8 cellular contexts compared by ENCODE assay signal in the genomic region with DNA sequence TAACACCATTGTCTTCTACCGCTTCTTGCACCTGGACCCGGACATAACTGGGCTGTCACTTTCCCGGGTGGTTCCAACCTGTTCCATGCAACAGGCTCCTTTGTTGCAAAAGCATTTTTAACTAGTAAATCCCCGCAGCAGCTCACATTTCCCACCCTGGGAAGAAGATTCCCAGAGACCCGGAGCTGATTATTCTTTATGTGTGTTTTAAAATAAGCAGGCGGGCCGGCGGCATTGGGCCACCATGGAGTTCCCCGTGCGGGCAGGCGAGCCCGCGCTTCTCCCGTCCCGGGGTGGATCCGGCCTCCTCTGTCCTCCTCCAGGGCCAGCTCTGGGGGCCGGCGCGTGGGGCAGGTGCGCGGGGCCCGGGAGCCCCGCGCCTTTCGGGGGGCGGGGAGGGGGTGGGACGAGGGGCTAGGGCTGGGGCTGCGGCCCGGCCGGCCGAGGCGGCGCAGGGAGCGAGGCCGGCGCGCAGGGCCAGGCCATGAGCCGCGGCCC. TPM values are rescaled to one million over a fixed set of nuclear protein-coding genes. Genes with fewer than 3 reads are reported as not detected.
DNase-seq lines count a peak whose midpoint lies in the region; ATAC-seq and TF ChIP-seq lines count a peak whose summit lies in the region.

No MANE protein-coding gene starts in this region.

- TF ChIP-seq POLR2A in lower leg skin (IDR thresholded peaks at IDR 0.05): no peak
- TF ChIP-seq POLR2A in tibial nerve (IDR thresholded peaks at IDR 0.05): no peak

- no peak for ATAC-seq in GM19395 (IDR thresholded peaks at IDR 0.05; ENCODE audit: unreplicated experiment)

- H3K9me3 ChIP-seq in tibial nerve: peaks cover 0 to 2% (median 0%) of the 10 kb centered on the region in 4 donors

- no peaks in the 10 kb centered on the region for H3K27me3 ChIP-seq in tibial nerve

- H3K4me3 ChIP-seq in astrocyte of the cerebellum (ENCODE audit: low read depth, low read length) (peak overlapping the region; percentile 77), lower leg skin (ENCODE audit: low read depth, poor library complexity, severe bottlenecking) (peak overlapping the region; percentile 7), tibial nerve (peak overlapping the region; percentile 55 to 78 (median 72))

- in situ Hi-C loops in astrocyte of the cerebellum (cut with HindIII; ENCODE audit: low sequenced_read_pairs): no loop called here

- TF ChIP-seq CTCF in C4-2B (conservative IDR thresholded peaks at IDR 0.05): no peak
- TF ChIP-seq CTCF in astrocyte of the cerebellum (IDR thresholded peaks at IDR 0.05; ENCODE audit: low read depth, low read length, missing control alignments): no peak
- TF ChIP-seq CTCF in lower leg skin (IDR thresholded peaks at IDR 0.05): no peak
- no peak for TF ChIP-seq CTCF in tibial nerve (IDR thresholded peaks at IDR 0.05)

- WGBS in lower leg skin, 2 donors: 0 to 1% methylated on average over 10 to 21 of the region's 39 CpGs
- WGBS in tibial nerve, 2 donors: 1 to 2% methylated on average over 8 to 37 of the region's 39 CpGs

- no peak for TF ChIP-seq EP300 in tibial nerve (IDR thresholded peaks at IDR 0.05)

- H3K36me3 ChIP-seq in tibial nerve: peaks cover 0 to 14% (median 0%) of the 10 kb centered on the region in 3 donors

- peak overlapping the region; percentile 82 for H3K27ac ChIP-seq in C4-2B
- peak overlapping the region in 3 of 4 donors; percentile 11 to 89 (median 33) for H3K27ac ChIP-seq in tibial nerve

- DNase-seq in HuH-7 (ENCODE audit: low spot score) (peak; percentile 12), astrocyte of the cerebellum (ENCODE audit: low read depth) (no peak), lower leg skin (ENCODE audit: low spot score in 2 of 2) (peak in 1 of 2 donors; percentile 88), tibial nerve (ENCODE audit: low spot score in 2 of 2) (no peak), NCI-H2107 treated with DMSO at 0.1 percent for 48 hours (lab: John Stamatoyannopoulos, UW; ENCODE audit: unreplicated experiment) (no peak), epidermal melanocyte (ENCODE audit: insufficient read length, low spot score) (no peak)

- intact Hi-C loops in lower leg skin (cut with DNase I; ENCODE audit: low total_unique reads): no loop called here

- peaks cover 0 to 61% (median 36%) of the 10 kb centered on the region in 4 donors for H3K4me1 ChIP-seq in tibial nerve

RNA-seq across cellular contexts. Expression of a gene that starts 1.6 kb away (rescaled TPM):
- total RNA-seq in lower leg skin: 10 to 100 TPM; 14.2 to 29.6 (median 19.3) TPM
- total RNA-seq in tibial nerve: 10 to 100 TPM; 11.6 to 30.6 (median 17.8) TPM

RNA-seq across cellular contexts. Expression of a gene that starts 1.9 kb away (rescaled TPM):
- total RNA-seq in lower leg skin (10 to 100 TPM; 12.5 to 24.7 (median 16.2) TPM), tibial nerve (10 to 100 TPM; 26.8 to 49.5 (median 41.6) TPM)

Comparison
In these comparisons a context has a peak if more than half of its experiments do, and no peak if none do; other contexts are left out.
1. H3K4me3 ChIP-seq: peak in every context shown above with its lines; median percentile 77 in astrocyte of the cerebellum; 72 in tibial nerve; 7 in lower leg skin.